Comparison of ENCODE assay signal across 1 cellular context in the genomic region with DNA sequence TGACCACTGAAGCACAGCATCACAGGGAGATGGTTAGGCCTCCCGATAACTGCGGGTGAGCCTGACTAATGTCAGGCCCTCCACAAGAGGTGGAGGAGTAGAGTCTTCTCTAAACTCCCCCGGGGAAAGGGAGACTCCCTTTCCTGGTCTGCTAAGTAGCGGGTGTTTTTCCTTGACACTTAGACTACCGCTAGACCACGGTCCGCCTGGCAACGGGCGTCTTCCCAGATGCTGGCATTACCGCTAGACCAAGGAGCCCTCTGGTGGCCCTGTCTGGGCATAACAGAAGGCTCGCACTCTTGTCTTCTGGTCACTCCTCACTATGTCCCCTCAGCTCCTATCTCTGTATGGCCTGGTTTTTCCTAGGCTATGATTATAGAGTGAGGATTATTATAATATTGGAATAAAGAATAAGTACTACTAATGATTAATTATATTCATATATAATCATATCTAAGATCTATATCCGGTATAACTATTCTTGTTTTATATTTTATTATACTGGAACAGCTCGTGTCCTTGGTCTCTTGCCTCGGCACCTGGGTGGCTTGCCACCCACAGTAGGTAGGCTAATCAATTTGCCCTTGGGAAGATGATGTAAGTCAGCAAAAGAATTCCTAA.
TF ChIP-seq lines count a peak whose summit lies in the region.

No MANE protein-coding gene starts in this region.

TF ChIP-seq in HEK293, 187 proteins besides CTCF, POLR2A, EP300 and RAD21 (continued from another document):
- TF ChIP-seq ZBTB8A (tag by site-specific recombination; IDR thresholded peaks at IDR 0.05) (peak; percentile 76), REPIN1 (tag by site-specific recombination; IDR thresholded peaks at IDR 0.05; ENCODE audit: low read depth) (0 out of 2 replicates have a peak, but pooled peaks have one; percentile 35), SP7 (tag by site-specific recombination; IDR thresholded peaks at IDR 0.05) (peak; percentile 48; the same call in 1 of the 2 replicates), KLF8 (tag by site-specific recombination; IDR thresholded peaks at IDR 0.05) (peak; percentile 65), TRIM28 (IDR thresholded peaks at IDR 0.05; ENCODE audit: borderline replicate concordance, low read length) (peak; percentile 34; the same call in 1 of the 2 replicates), MZF1 (tag by site-specific recombination; IDR thresholded peaks at IDR 0.05; ENCODE audit: borderline replicate concordance) (peak; percentile 38), PRDM1 (tag by site-specific recombination; IDR thresholded peaks at IDR 0.05) (0 out of 2 replicates have a peak, but pooled peaks have one; percentile 23), ZNF391 (tag by site-specific recombination; IDR thresholded peaks at IDR 0.05; ENCODE audit: borderline replicate concordance, low read depth) (peak; percentile 66; the same call in 1 of the 2 replicates), ZNF626 (tag by site-specific recombination; IDR thresholded peaks at IDR 0.05) (0 out of 2 replicates have a peak, but pooled peaks have one; percentile 77), ZNF549 (tag by site-specific recombination; IDR thresholded peaks at IDR 0.05) (peak; percentile 50; the same call in 1 of the 2 replicates), ZNF610 (tag by site-specific recombination; IDR thresholded peaks at IDR 0.05; ENCODE audit: borderline replicate concordance) (peak; percentile 78), ZNF2 (tag by site-specific recombination; IDR thresholded peaks at IDR 0.05) (peak; percentile 70; the same call in 1 of the 2 replicates)
- TF ChIP-seq, protein P1, sequence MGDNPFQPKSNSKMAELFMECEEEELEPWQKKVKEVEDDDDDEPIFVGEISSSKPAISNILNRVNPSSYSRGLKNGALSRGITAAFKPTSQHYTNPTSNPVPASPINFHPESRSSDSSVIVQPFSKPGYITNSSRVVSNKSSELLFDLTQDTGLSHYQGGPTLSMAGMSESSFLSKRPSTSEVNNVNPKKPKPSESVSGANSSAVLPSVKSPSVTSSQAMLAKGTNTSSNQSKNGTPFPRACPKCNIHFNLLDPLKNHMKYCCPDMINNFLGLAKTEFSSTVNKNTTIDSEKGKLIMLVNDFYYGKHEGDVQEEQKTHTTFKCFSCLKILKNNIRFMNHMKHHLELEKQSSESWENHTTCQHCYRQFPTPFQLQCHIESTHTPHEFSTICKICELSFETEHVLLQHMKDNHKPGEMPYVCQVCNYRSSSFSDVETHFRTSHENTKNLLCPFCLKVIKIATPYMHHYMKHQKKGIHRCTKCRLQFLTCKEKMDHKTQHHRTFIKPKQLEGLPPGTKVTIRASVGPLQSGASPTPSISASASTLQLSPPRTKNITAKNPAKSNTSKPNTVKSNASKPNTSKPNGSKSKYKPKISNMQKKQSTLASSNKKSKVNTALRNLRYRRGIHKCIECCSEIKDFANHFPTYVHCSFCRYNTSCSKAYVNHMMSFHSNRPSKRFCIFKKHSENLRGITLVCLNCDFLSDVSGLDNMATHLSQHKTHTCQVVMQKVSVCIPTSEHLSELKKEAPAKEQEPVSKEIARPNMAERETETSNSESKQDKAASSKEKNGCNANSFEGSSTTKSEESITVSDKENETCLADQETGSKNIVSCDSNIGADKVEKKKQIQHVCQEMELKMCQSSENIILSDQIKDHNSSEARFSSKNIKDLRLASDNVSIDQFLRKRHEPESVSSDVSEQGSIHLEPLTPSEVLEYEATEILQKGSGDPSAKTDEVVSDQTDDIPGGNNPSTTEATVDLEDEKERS (tag by site-specific recombination; IDR thresholded peaks at IDR 0.05) = peak; percentile 95
- TF ChIP-seq, protein P2, sequence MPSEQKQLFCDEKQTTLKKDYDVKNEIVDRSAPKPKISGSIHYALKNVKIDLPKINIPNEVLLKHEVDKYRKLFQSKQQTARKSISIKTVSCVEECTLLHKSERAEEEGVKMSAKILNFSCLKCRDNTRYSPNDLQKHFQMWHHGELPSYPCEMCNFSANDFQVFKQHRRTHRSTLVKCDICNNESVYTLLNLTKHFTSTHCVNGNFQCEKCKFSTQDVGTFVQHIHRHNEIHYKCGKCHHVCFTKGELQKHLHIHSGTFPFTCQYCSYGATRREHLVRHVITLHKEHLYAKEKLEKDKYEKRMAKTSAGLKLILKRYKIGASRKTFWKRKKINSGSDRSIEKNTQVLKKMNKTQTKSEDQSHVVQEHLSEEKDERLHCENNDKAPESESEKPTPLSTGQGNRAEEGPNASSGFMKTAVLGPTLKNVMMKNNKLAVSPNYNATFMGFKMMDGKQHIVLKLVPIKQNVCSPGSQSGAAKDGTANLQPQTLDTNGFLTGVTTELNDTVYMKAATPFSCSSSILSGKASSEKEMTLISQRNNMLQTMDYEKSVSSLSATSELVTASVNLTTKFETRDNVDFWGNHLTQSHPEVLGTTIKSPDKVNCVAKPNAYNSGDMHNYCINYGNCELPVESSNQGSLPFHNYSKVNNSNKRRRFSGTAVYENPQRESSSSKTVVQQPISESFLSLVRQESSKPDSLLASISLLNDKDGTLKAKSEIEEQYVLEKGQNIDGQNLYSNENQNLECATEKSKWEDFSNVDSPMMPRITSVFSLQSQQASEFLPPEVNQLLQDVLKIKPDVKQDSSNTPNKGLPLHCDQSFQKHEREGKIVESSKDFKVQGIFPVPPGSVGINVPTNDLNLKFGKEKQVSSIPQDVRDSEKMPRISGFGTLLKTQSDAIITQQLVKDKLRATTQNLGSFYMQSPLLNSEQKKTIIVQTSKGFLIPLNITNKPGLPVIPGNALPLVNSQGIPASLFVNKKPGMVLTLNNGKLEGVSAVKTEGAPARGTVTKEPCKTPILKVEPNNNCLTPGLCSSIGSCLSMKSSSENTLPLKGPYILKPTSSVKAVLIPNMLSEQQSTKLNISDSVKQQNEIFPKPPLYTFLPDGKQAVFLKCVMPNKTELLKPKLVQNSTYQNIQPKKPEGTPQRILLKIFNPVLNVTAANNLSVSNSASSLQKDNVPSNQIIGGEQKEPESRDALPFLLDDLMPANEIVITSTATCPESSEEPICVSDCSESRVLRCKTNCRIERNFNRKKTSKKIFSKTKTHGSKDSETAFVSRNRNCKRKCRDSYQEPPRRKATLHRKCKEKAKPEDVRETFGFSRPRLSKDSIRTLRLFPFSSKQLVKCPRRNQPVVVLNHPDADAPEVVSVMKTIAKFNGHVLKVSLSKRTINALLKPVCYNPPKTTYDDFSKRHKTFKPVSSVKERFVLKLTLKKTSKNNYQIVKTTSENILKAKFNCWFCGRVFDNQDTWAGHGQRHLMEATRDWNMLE (tag by site-specific recombination; conservative IDR thresholded peaks at IDR 0.05; ENCODE audit: low read depth) = 0 out of 2 replicates have a peak, but pooled peaks have one; percentile 26
- TF ChIP-seq, protein P3, sequence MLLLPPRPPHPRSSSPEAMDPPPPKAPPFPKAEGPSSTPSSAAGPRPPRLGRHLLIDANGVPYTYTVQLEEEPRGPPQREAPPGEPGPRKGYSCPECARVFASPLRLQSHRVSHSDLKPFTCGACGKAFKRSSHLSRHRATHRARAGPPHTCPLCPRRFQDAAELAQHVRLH (tag by site-specific recombination; IDR thresholded peaks at IDR 0.05) = 0 out of 2 replicates have a peak, but pooled peaks have one; percentile 42
